In genomic region chr3:3126477-3127431, GRCh38 we compare ENCODE assay signal across 8 cellular contexts. TPM values are rescaled to one million over a fixed set of nuclear protein-coding genes. Genes with fewer than 3 reads are reported as not detected.
DNase-seq lines count a peak whose midpoint lies in the region; ATAC-seq and TF ChIP-seq lines count a peak whose summit lies in the region.

TRNT1 (plus strand) TSS chr3:3126940; CDS start chr3:3129041, 2,101 bp downstream.

- H3K27me3 Mint-ChIP-seq in activated CD4-positive, alpha-beta T cell treated with anti-CD3 and anti-CD28 coated beads, Interleukin-2, amount 10 ng/mL, durations not matched to agents 24 days and 14 days: peaks cover 1% of the 10 kb centered on the region

- intact Hi-C loops in activated CD4-positive, alpha-beta T cell treated with anti-CD3 and anti-CD28 coated beads, Interleukin-2, amount 10 ng/mL, durations not matched to agents 24 days and 14 days (cut with micrococcal nuclease): loop anchor here (1.0 to 5.0 kb wide), 3 partner anchors 53 to 1366 kb away; partner anchors contain the start of genes CRBN, ITPR1 and SETMAR
- intact Hi-C loops in colonic mucosa (cut with DNase I): loop anchor here (5.0 kb wide), 1 partner anchor 56 kb away; no protein-coding TSS in a partner anchor

- peak within 1 kb of the TSS; percentile 100 for H3K4me3 Mint-ChIP-seq in activated CD4-positive, alpha-beta T cell treated with anti-CD3 and anti-CD28 coated beads, Interleukin-2, amount 10 ng/mL, durations not matched to agents 24 days and 14 days

- peak within 1 kb of the TSS; percentile 91 for H3K4me2 ChIP-seq in BLaER1

- ATAC-seq in GM19324 (IDR thresholded peaks at IDR 0.05; ENCODE audit: low FRiP score, unreplicated experiment) (peak; percentile 96), HG03460 (IDR thresholded peaks at IDR 0.05; ENCODE audit: unreplicated experiment) (peak; percentile 93)

- DNase-seq in NCI-H526 treated with DMSO at 0.1 percent for 48 hours (lab: John Stamatoyannopoulos, UW) (peak; percentile 79), colonic mucosa (peak; percentile 96)
- DNase-seq in activated CD4-positive, alpha-beta T cell treated with anti-CD3 and anti-CD28 coated beads, Interleukin-2, amount 10 ng/mL, durations not matched to agents 24 days and 14 days: peak; percentile 99
- DNase-seq in stimulated activated CD4-positive, alpha-beta T cell treated with anti-CD3 and anti-CD28 coated beads, Interleukin-1b, Interleukin-23, amount 100 ng/mL, for 24 hours (ENCODE audit: low read depth in 4 of 4, low spot score in 1 of 4): peak; percentile 94 to 97 (median 95)

- no peak for TF ChIP-seq CTCF in colonic mucosa (IDR thresholded peaks at IDR 0.05)

- no peaks in the 10 kb centered on the region for H3K9me3 Mint-ChIP-seq in activated CD4-positive, alpha-beta T cell treated with anti-CD3 and anti-CD28 coated beads, Interleukin-2, amount 10 ng/mL, durations not matched to agents 24 days and 14 days

- H3K27ac ChIP-seq in BLaER1: peak within 1 kb of the TSS; percentile 98
- H3K27ac ChIP-seq in colonic mucosa: peak within 1 kb of the TSS; percentile 92
- peak within 1 kb of the TSS; percentile 84 for H3K27ac ChIP-seq in layer of hippocampus (ENCODE audit: low read depth, low read length)

- H3K9me3 ChIP-seq in BLaER1 (peaks cover 10% of the 10 kb centered on the region), colonic mucosa (no peaks in the 10 kb centered on the region)

- H3K9ac ChIP-seq in BLaER1: peak within 1 kb of the TSS; percentile 98
- H3K9ac ChIP-seq in colonic mucosa (ENCODE audit: low read depth in 2 of 2, low read length in 2 of 2): peak within 1 kb of the TSS; percentile 94 to 96

- peaks cover 29% of the 10 kb centered on the region for H3K4me1 ChIP-seq in BLaER1
- peaks cover 5% of the 10 kb centered on the region for H3K4me1 ChIP-seq in colonic mucosa

- peak within 1 kb of the TSS; percentile 93 for H3K4me3 ChIP-seq in BLaER1
- peak within 1 kb of the TSS; percentile 100 for H3K4me3 ChIP-seq in colonic mucosa

- peak within 1 kb of the TSS; percentile 99 for H3K27ac Mint-ChIP-seq in activated CD4-positive, alpha-beta T cell treated with anti-CD3 and anti-CD28 coated beads, Interleukin-2, amount 10 ng/mL, durations not matched to agents 24 days and 14 days

- H3K27me3 ChIP-seq in BLaER1: no peaks in the 10 kb centered on the region
- H3K27me3 ChIP-seq in colonic mucosa: no peaks in the 10 kb centered on the region
- H3K27me3 ChIP-seq in layer of hippocampus (ENCODE audit: control insufficient read depth, insufficient read depth, low read length): no peaks in the 10 kb centered on the region

- H3K36me3 ChIP-seq in BLaER1: peaks cover 34% of the 10 kb centered on the region
- H3K36me3 ChIP-seq in colonic mucosa: peaks cover 6% of the 10 kb centered on the region

- H3K36me3 Mint-ChIP-seq in activated CD4-positive, alpha-beta T cell treated with anti-CD3 and anti-CD28 coated beads, Interleukin-2, amount 10 ng/mL, durations not matched to agents 24 days and 14 days (ENCODE audit: low read depth): peaks cover 41% of the 10 kb centered on the region

- H3K4me1 Mint-ChIP-seq in activated CD4-positive, alpha-beta T cell treated with anti-CD3 and anti-CD28 coated beads, Interleukin-2, amount 10 ng/mL, durations not matched to agents 24 days and 14 days: peaks cover 24% of the 10 kb centered on the region

- no peaks in the 10 kb centered on the region for H4K20me1 ChIP-seq in BLaER1

RNA-seq across cellular contexts. Expression of gene TRNT1, which starts in this region (rescaled TPM):
- total RNA-seq in activated CD4-positive, alpha-beta T cell treated with anti-CD3 and anti-CD28 coated beads, Interleukin-2, amount 10 ng/mL, durations not matched to agents 24 days and 14 days: 55.7 and 62.4 TPM in 2 replicates
- 10 to 100 TPM; 15.7 to 26.8 TPM for total RNA-seq in colonic mucosa

Comparison
In these comparisons a context has a peak if more than half of its experiments do, and no peak if none do; other contexts are left out.
1. Peak in every context shown above with its lines: DNase-seq, ATAC-seq, H3K4me3 ChIP-seq and H3K27ac ChIP-seq.